In the genomic region with DNA sequence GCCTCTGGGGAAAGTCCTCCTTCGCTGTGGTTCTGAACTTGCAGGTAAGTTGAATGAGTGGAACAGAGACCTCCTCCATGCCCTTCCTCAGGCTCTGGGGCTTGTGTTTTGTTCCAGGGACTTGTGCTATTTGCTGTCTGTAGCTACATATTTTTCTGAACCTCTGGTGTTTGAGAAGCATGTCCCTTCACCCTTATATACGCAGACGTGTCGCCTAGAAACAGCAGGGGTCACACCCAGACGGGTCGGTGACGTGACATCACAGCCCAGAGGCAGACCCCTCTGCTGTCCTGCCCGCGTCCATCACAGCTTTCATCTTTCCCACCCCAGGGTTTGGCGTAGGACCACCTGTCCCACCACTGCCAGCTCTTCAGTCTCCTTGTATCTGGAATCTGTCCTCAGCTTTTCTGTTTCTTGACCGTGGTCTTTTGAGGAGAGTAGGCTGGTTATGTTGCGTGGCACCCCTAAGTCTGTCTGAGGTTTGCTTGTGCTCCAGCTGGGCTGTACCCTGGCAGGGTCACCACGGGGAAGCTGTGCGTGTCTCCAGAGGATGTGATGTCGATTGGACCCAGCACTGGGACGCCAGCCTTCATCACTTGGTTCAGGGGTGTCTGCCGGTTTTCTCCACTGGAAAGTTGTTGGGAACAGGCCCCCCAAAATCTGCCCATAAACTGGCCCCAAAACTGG, we compare ENCODE assay signal across 23 cellular contexts. TPM values are rescaled to one million over a fixed set of nuclear protein-coding genes. Genes with fewer than 3 reads are reported as not detected.
A peak's percentile ranks its signal among the peaks of the same experiment; 100 is the strongest.
DNase-seq lines count a peak whose midpoint lies in the region; ATAC-seq, FAIRE-seq and TF ChIP-seq lines count a peak whose summit lies in the region.
"Had no signal": no experiment of that assay in that cellular context is flagged by ENCODE, and none has a peak within 500 bp of the region (broad histone marks: within the 10 kb centered on the region; RNA-seq: fewer than 3 reads in every experiment).

No MANE protein-coding gene starts in this region.

- no peaks in the 10 kb centered on the region for H3K4me1 Mint-ChIP-seq in activated CD4-positive, alpha-beta T cell treated with anti-CD3 and anti-CD28 coated beads for 36 hours
- H3K4me1 Mint-ChIP-seq in H9: no peaks in the 10 kb centered on the region

- H4K20me1 ChIP-seq in H9 (ENCODE audit: control insufficient read depth, insufficient read depth, insufficient read length) (no peaks in the 10 kb centered on the region), HepG2 (ENCODE audit: insufficient read depth, low read length) (no peaks in the 10 kb centered on the region)

- CTCF ChIA-PET in activated CD4-positive, alpha-beta T cell treated with anti-CD3 and anti-CD28 coated beads for 36 hours (lab: Charles Lee): no interaction called here
- CTCF ChIA-PET in HepG2 (lab: Yijun Ruan, JAX; ENCODE audit: low intra/inter-chr PET ratio, low total read pairs): no interaction called here

- no peak overlapping the region for H2BK12ac ChIP-seq in H9 (ENCODE audit: insufficient read length, low read depth, low read length)

- no peak overlapping the region for H3K4me2 ChIP-seq in H9 (ENCODE audit: insufficient read depth, insufficient read length, low read length)
- H3K4me2 ChIP-seq in HepG2 (ENCODE audit: low read depth, low read length): no peak overlapping the region
- H3K4me2 ChIP-seq: KMS-11 had no signal

- no peak overlapping the region for H2BK5ac ChIP-seq in H9 (ENCODE audit: insufficient read length, low read length)

- H3K79me2 ChIP-seq in H9 (ENCODE audit: insufficient read depth, low read length) (no peaks in the 10 kb centered on the region), HepG2 (ENCODE audit: insufficient read depth, low read length) (no peaks in the 10 kb centered on the region)

- H3K4me3 ChIP-seq in HepG2 (replicated peaks in 1 of 3; ENCODE audit: insufficient read depth in 1 of 3, low read depth in 2 of 3, low read length in 3 of 3): no peak overlapping the region

- TF ChIP-seq POLR2A in HepG2 (IDR thresholded peaks at IDR 0.05; ENCODE audit: insufficient read depth in 1 of 2, low read depth in 2 of 2, low read length in 2 of 2): no peak

- intact Hi-C loops in activated CD4-positive, alpha-beta T cell treated with anti-CD3 and anti-CD28 coated beads for 36 hours (cut with DNase I, micrococcal nuclease): loop anchor here in 1 of 2 experiments (10.0 kb wide), 1 partner anchor 205 kb away; no protein-coding TSS in a partner anchor
- intact Hi-C loops in HepG2 (cut with micrococcal nuclease; ENCODE audit: unreplicated experiment): loop anchor here (10.0 kb wide), 1 partner anchor 55 kb away; no protein-coding TSS in a partner anchor
- intact Hi-C loops in sciatic nerve (cut with DNase I): loop anchor here (10.0 kb wide), 1 partner anchor 375 kb away; the partner anchor contains the start of gene KRTAP5-1

- TF ChIP-seq EP300 in HepG2 (IDR thresholded peaks at IDR 0.05; ENCODE audit: low read depth in 2 of 2, low read length in 2 of 2): no peak
- no peak for TF ChIP-seq EP300 in HepG2 (CRISPR knock-in tag; IDR thresholded peaks at IDR 0.05; ENCODE audit: borderline replicate concordance)

- H4K91ac ChIP-seq in H9 (ENCODE audit: insufficient read length, low read depth, low read length): no peak overlapping the region

- TF ChIP-seq CTCF in H9 (conservative IDR thresholded peaks at IDR 0.05) (no peak), HepG2 (CRISPR knock-in tag; IDR thresholded peaks at IDR 0.05) (no peak)

- H3K79me1 ChIP-seq in H9 (ENCODE audit: insufficient read depth, low read depth, low read length, poor library complexity, severe bottlenecking): no peaks in the 10 kb centered on the region

- H2BK15ac ChIP-seq in H9 (ENCODE audit: low read depth, low read length): no peak overlapping the region

- no TSS peak for BruUV-seq in HepG2 (replicated peaks; lab: Mats Ljungman, UMichigan)

- FAIRE-seq in HepG2 (lab: Jason Lieb, UNC): no peak
- FAIRE-seq: D721Med, GM12892, GM18507 had no signal

- no peak for TF ChIP-seq RAD21 in HepG2 (CRISPR knock-in tag; IDR thresholded peaks at IDR 0.05)

- H3K4me1 ChIP-seq in H9 (ENCODE audit: insufficient read depth, low read length) (no peaks in the 10 kb centered on the region), HepG2 (ENCODE audit: insufficient read depth, low read length) (0 out of 2 replicates have a peak, but pooled peaks cover 5% of the 10 kb centered on the region)

- no peaks in the 10 kb centered on the region for H3K36me3 ChIP-seq in HepG2 (replicated peaks in 1 of 2; ENCODE audit: control insufficient read depth in 1 of 2, insufficient read depth in 2 of 2, low read length in 2 of 2)

- H2BK20ac ChIP-seq in H9 (ENCODE audit: low read depth, low read length, poor library complexity, severe bottlenecking): no peak overlapping the region

- H3T11ph ChIP-seq in H9 (ENCODE audit: low read length): no peak overlapping the region

- H3K56ac ChIP-seq in H9 (ENCODE audit: insufficient read length, low read depth, low read length): no peak overlapping the region

- peaks cover 29% of the 10 kb centered on the region for H3K9me3 Mint-ChIP-seq in activated CD4-positive, alpha-beta T cell treated with anti-CD3 and anti-CD28 coated beads for 36 hours (ENCODE audit: low read depth)
- peaks cover 41% of the 10 kb centered on the region in 2 experiments for H3K9me3 Mint-ChIP-seq in H9

- no peak overlapping the region for H3K18ac ChIP-seq in H9 (ENCODE audit: insufficient read length, low read depth, low read length)

- H2AK5ac ChIP-seq in H9 (ENCODE audit: insufficient read length, low read length): no peak overlapping the region

- POLR2A ChIA-PET in activated CD4-positive, alpha-beta T cell treated with anti-CD3 and anti-CD28 coated beads for 36 hours (lab: Charles Lee): no interaction called here
- POLR2A ChIA-PET in HepG2 (lab: Yijun Ruan, JAX): no interaction called here

- H3K4me3 Mint-ChIP-seq in activated CD4-positive, alpha-beta T cell treated with anti-CD3 and anti-CD28 coated beads for 36 hours: no peak overlapping the region
- H3K4me3 Mint-ChIP-seq in H9: no peak overlapping the region

- H3K9me3 ChIP-seq in H9 (ENCODE audit: control insufficient read depth, low read depth, low read length): peaks cover 8% of the 10 kb centered on the region
- peaks cover 18% of the 10 kb centered on the region for H3K9me3 ChIP-seq in HepG2 (ENCODE audit: low read length)

- no peak overlapping the region for H3K23ac ChIP-seq in H9 (ENCODE audit: insufficient read length, low read depth, low read length)

- no peak overlapping the region for H4K8ac ChIP-seq in H9 (replicated peaks; ENCODE audit: insufficient read length, low read depth, low read length)

- H3K4ac ChIP-seq in H9 (ENCODE audit: low read depth, low read length): no peak overlapping the region

- H2BK120ac ChIP-seq in H9 (ENCODE audit: low read depth, low read length, poor library complexity, severe bottlenecking): no peak overlapping the region

- no CpG with 5 or more reads among the region's 17 CpGs for WGBS in H9 (ENCODE audit: extremely low coverage, insufficient read length, low lambda C conversion rate)
- 18% methylated on average over 11 of the region's 17 CpGs for WGBS in HepG2 (ENCODE audit: low lambda C conversion rate)

- no peaks in the 10 kb centered on the region for H3K23me2 ChIP-seq in H9 (ENCODE audit: insufficient read length, low read depth, low read length, poor library complexity, severe bottlenecking)

- H3K14ac ChIP-seq in H9 (ENCODE audit: insufficient read depth, low read length): no peak overlapping the region; the same call in 1 of the 2 replicates

- H3K9ac ChIP-seq in H9 (ENCODE audit: extremely low read depth, insufficient read length, low read length) (no peak overlapping the region), HepG2 (ENCODE audit: insufficient read depth, low read depth, low read length) (no peak overlapping the region)
- H3K9ac ChIP-seq: KMS-11 had no signal

- no peak for ATAC-seq in activated CD4-positive, alpha-beta T cell treated with anti-CD3 and anti-CD28 coated beads for 36 hours
- ATAC-seq in HepG2: no peak
- ATAC-seq in sciatic nerve: no peak
- ATAC-seq in GM19324 (IDR thresholded peaks at IDR 0.05; ENCODE audit: low FRiP score, unreplicated experiment): no peak
- ATAC-seq: PC-3 had no signal

- DNase-seq in activated CD4-positive, alpha-beta T cell treated with anti-CD3 and anti-CD28 coated beads for 36 hours: peak; percentile 2
- DNase-seq in activated CD4-positive, alpha-beta T cell treated with anti-CD3 and anti-CD28 coated beads for 4 hours: no peak
- peak; percentile 8 for DNase-seq in H9
- DNase-seq in HepG2 (ENCODE audit: low spot score): no peak
- DNase-seq in sciatic nerve (ENCODE audit: low spot score): peak; percentile 21
- no peak for DNase-seq in mucosa of gallbladder (ENCODE audit: low spot score)
- no peak for DNase-seq in NCI-H2029 treated with DMSO at 0.1 percent for 48 hours (lab: John Stamatoyannopoulos, UW)
- DNase-seq: AML-193, DMS79, GOT3, NCI-H1417, NCI-H187 treated with DMSO at 0.1 percent for 48 hours, NCI-H226, NCI-H524 treated with DMSO at 0.1 percent for 48 hours, PC-3, RPMI8226 had no signal

- H3K27me3 ChIP-seq in H9 (ENCODE audit: insufficient read depth, low read length) (no peaks in the 10 kb centered on the region), HepG2 (ENCODE audit: control insufficient read depth in 1 of 2, insufficient read depth in 2 of 2, low read length in 2 of 2) (peaks cover 25 to 61% of the 10 kb centered on the region in 2 experiments; a peak in 4 of 5 replicates)

- H2AFZ ChIP-seq in H9 (ENCODE audit: low read length) (no peak overlapping the region), HepG2 (ENCODE audit: low read length) (no peak overlapping the region)

- in situ Hi-C loops in HepG2 (cut with HindIII; ENCODE audit: extremely low pct_ligation_motif_present, low pct_unique_long_range_greater_than_20kb): no loop called here

- H3K36me3 Mint-ChIP-seq in activated CD4-positive, alpha-beta T cell treated with anti-CD3 and anti-CD28 coated beads for 36 hours (ENCODE audit: low read depth): peaks cover 4% of the 10 kb centered on the region
- H3K36me3 Mint-ChIP-seq in H9 (ENCODE audit: insufficient read depth in 1 of 3, low read depth in 3 of 3): peaks cover 0 to 3% (median 0%) of the 10 kb centered on the region in 3 experiments; a peak in 3 of 7 replicates

- H4K5ac ChIP-seq in H9 (ENCODE audit: insufficient read length, low read depth, low read length): no peak overlapping the region

- H3K27ac ChIP-seq in H9 (ENCODE audit: insufficient read length, low read depth, low read length) (no peak overlapping the region), HepG2 (ENCODE audit: extremely low read length, insufficient read depth, low read length) (no peak overlapping the region)
- H3K27ac ChIP-seq: 22Rv1, C4-2B, KMS-11 had no signal

- H3K27me3 Mint-ChIP-seq in activated CD4-positive, alpha-beta T cell treated with anti-CD3 and anti-CD28 coated beads for 36 hours: peaks cover 13% of the 10 kb centered on the region
- H3K27me3 Mint-ChIP-seq in H9 (ENCODE audit: low read depth): peaks cover 50% of the 10 kb centered on the region

- no peak overlapping the region for H3K27ac Mint-ChIP-seq in activated CD4-positive, alpha-beta T cell treated with anti-CD3 and anti-CD28 coated beads for 36 hours
- H3K27ac Mint-ChIP-seq in H9: no peak overlapping the region; a peak in 1 of 7 replicates

RNA-seq across cellular contexts. Expression of gene MUC5B, which starts 13.4 kb away (rescaled TPM):
- not detected for total RNA-seq in activated CD4-positive, alpha-beta T cell treated with anti-CD3 and anti-CD28 coated beads for 36 hours
- total RNA-seq in H9 (2021) (0.02 TPM in 1 of 2 replicates, not detected in the other), HepG2 (2016; rRNA removed; fragmentation: Illumina TruSeq; extraction: Trizol) (not detected in 2 replicates), sciatic nerve (0.71 TPM), mucosa of gallbladder (8,095 TPM)
- total RNA-seq in HepG2 (2016; cell fraction: cytosol; rRNA removed; fragmentation: Illumina TruSeq; extraction: Trizol; ENCODE audit: low read depth): under 0.01 TPM in 1 of 2 replicates, not detected in the other
- total RNA-seq in HepG2 (2016; cell fraction: insoluble cytoplasmic fraction; rRNA removed; fragmentation: Illumina TruSeq; extraction: Trizol): not detected in 2 replicates
- not detected in 2 replicates for total RNA-seq in HepG2 (2016; cell fraction: membrane; rRNA removed; fragmentation: Illumina TruSeq; extraction: Trizol)
- not detected in 2 replicates for total RNA-seq in HepG2 (2016; cell fraction: nucleus; rRNA removed; fragmentation: Illumina TruSeq; extraction: Trizol)
- polyA plus RNA-seq in HepG2 (2011; rRNA removed): 0.01 and 0.05 TPM in 2 replicates
- polyA plus RNA-seq in HepG2 (2011; cell fraction: cytosol; rRNA removed): under 0.01 and 0.01 TPM in 2 replicates
- polyA plus RNA-seq in HepG2 (2011; cell fraction: nucleus; rRNA removed): 0.18 and 0.99 TPM in 2 replicates
- 2.3 and 3.1 TPM in 2 replicates for polyA plus RNA-seq in HepG2 (2012)
- not detected in 2 replicates for polyA plus RNA-seq in HepG2 (2016; cell fraction: cytosol; fragmentation: Illumina TruSeq; extraction: Trizol; ENCODE audit: low read depth)
- polyA plus RNA-seq in HepG2 (2016; cell fraction: insoluble cytoplasmic fraction; fragmentation: Illumina TruSeq; extraction: Trizol; ENCODE audit: low read depth): not detected in 2 replicates
- polyA plus RNA-seq in HepG2 (2016; cell fraction: membrane; fragmentation: Illumina TruSeq; extraction: Trizol; ENCODE audit: low read depth): not detected in 2 replicates
- polyA plus RNA-seq in HepG2 (2016; cell fraction: nucleus; fragmentation: Illumina TruSeq; extraction: Trizol; ENCODE audit: insufficient read depth, low read depth): not detected in 2 replicates
- 0.02 and 0.06 TPM in 2 replicates for polyA minus RNA-seq in HepG2 (2011; rRNA and poly(A)+ RNA removed; ENCODE audit: low replicate concordance)
- polyA minus RNA-seq in HepG2 (2011; cell fraction: cytosol; rRNA and poly(A)+ RNA removed): 0.69 TPM in 1 of 2 replicates, not detected in the other
- 0.26 and 0.50 TPM in 2 replicates for polyA minus RNA-seq in HepG2 (2011; cell fraction: nucleus; rRNA and poly(A)+ RNA removed)

RNA-seq across cellular contexts. Expression of gene MUC5AC, which starts 51.8 kb away (rescaled TPM):
- not detected for total RNA-seq in activated CD4-positive, alpha-beta T cell treated with anti-CD3 and anti-CD28 coated beads for 36 hours
- not detected in 2 replicates for total RNA-seq in H9 (2021)
- not detected in 2 replicates for total RNA-seq in HepG2 (2016; rRNA removed; fragmentation: Illumina TruSeq; extraction: Trizol)
- not detected in 2 replicates for total RNA-seq in HepG2 (2016; cell fraction: cytosol; rRNA removed; fragmentation: Illumina TruSeq; extraction: Trizol; ENCODE audit: low read depth)
- total RNA-seq in HepG2 (2016; cell fraction: insoluble cytoplasmic fraction; rRNA removed; fragmentation: Illumina TruSeq; extraction: Trizol): not detected in 2 replicates
- not detected in 2 replicates for total RNA-seq in HepG2 (2016; cell fraction: membrane; rRNA removed; fragmentation: Illumina TruSeq; extraction: Trizol)
- total RNA-seq in HepG2 (2016; cell fraction: nucleus; rRNA removed; fragmentation: Illumina TruSeq; extraction: Trizol): not detected in 2 replicates
- under 0.01 TPM in 2 replicates for polyA plus RNA-seq in HepG2 (2011; rRNA removed)
- polyA plus RNA-seq in HepG2 (2011; cell fraction: cytosol; rRNA removed): under 0.01 TPM in 1 of 2 replicates, not detected in the other
- 0.02 TPM in 2 replicates for polyA plus RNA-seq in HepG2 (2011; cell fraction: nucleus; rRNA removed)
- polyA plus RNA-seq in HepG2 (2012): not detected in 2 replicates
- polyA plus RNA-seq in HepG2 (2016; cell fraction: cytosol; fragmentation: Illumina TruSeq; extraction: Trizol; ENCODE audit: low read depth): not detected in 2 replicates
- polyA plus RNA-seq in HepG2 (2016; cell fraction: insoluble cytoplasmic fraction; fragmentation: Illumina TruSeq; extraction: Trizol; ENCODE audit: low read depth): not detected in 2 replicates
- polyA plus RNA-seq in HepG2 (2016; cell fraction: membrane; fragmentation: Illumina TruSeq; extraction: Trizol; ENCODE audit: low read depth): not detected in 2 replicates
- polyA plus RNA-seq in HepG2 (2016; cell fraction: nucleus; fragmentation: Illumina TruSeq; extraction: Trizol; ENCODE audit: insufficient read depth, low read depth): 0.03 TPM in 1 of 2 replicates, not detected in the other
- polyA minus RNA-seq in HepG2 (2011; rRNA and poly(A)+ RNA removed; ENCODE audit: low replicate concordance): not detected in 2 replicates
- polyA minus RNA-seq in HepG2 (2011; cell fraction: cytosol; rRNA and poly(A)+ RNA removed): not detected in 2 replicates
- polyA minus RNA-seq in HepG2 (2011; cell fraction: nucleus; rRNA and poly(A)+ RNA removed): not detected in 2 replicates
- total RNA-seq in sciatic nerve: 0.27 TPM
- total RNA-seq in mucosa of gallbladder: 18.6 TPM

Comparison
In these comparisons a context has a peak if more than half of its experiments do, and no peak if none do; other contexts are left out.
1. DNase-seq: peak in activated CD4-positive, alpha-beta T cell treated with anti-CD3 and anti-CD28 coated beads for 36 hours (single experiment), H9 (single experiment) and sciatic nerve (single experiment); none in activated CD4-positive, alpha-beta T cell treated with anti-CD3 and anti-CD28 coated beads for 4 hours (0 of 2), HepG2 (single experiment), mucosa of gallbladder (single experiment) and NCI-H2029 treated with DMSO at 0.1 percent for 48 hours (single experiment).
2. RNA of gene MUC5B, which starts 13.4 kb away (total RNA-seq): 8,095 TPM in mucosa of gallbladder (single experiment); 0.71 TPM in sciatic nerve (single experiment), not detected in activated CD4-positive, alpha-beta T cell treated with anti-CD3 and anti-CD28 coated beads for 36 hours, 0.02 TPM in H9 and under 0.01 TPM in HepG2; every median in the first group is over 1,000 times any median in the second.
3. RNA of gene MUC5AC, which starts 51.8 kb away (total RNA-seq): 18.6 TPM in mucosa of gallbladder (single experiment); 0.27 TPM in sciatic nerve (single experiment), not detected in activated CD4-positive, alpha-beta T cell treated with anti-CD3 and anti-CD28 coated beads for 36 hours, not detected in H9 and not detected in HepG2; every median in the first group is over 10 times any median in the second.